2 cellular contexts compared by ENCODE assay signal in the genomic region with DNA sequence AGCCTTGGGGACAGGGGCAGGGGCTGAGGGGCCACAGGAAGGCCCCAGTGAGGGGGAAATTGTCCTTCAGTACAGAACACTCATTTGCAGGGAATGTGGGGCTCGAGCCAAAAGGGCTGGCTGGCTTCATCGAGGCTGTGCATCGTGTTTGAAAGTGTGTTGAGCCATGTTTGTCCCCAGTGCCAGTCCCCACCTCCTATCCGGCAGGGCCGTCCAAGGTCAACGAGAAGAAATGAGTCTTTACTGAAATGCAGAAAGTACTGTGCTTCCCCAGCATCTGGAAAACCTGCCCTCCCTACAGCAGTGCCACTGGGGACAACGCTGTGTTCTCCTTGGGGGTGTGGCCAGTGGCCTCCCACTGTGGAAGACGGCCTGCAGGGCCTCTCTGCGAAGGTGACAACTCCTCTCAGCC.
TF ChIP-seq lines count a peak whose summit lies in the region.

No MANE protein-coding gene starts in this region.

TF ChIP-seq in IMR-90, 13 proteins besides CTCF, POLR2A, EP300 and RAD21:
- TF ChIP-seq FOS (IDR thresholded peaks at IDR 0.05; ENCODE audit: low read depth, low read length) = no peak
- no peak for TF ChIP-seq RCOR1 (IDR thresholded peaks at IDR 0.05; ENCODE audit: insufficient replicate concordance, low read length)
- TF ChIP-seq CHD1 (IDR thresholded peaks at IDR 0.05; ENCODE audit: low read depth, low read length) = no peak
- TF ChIP-seq, protein P1, sequence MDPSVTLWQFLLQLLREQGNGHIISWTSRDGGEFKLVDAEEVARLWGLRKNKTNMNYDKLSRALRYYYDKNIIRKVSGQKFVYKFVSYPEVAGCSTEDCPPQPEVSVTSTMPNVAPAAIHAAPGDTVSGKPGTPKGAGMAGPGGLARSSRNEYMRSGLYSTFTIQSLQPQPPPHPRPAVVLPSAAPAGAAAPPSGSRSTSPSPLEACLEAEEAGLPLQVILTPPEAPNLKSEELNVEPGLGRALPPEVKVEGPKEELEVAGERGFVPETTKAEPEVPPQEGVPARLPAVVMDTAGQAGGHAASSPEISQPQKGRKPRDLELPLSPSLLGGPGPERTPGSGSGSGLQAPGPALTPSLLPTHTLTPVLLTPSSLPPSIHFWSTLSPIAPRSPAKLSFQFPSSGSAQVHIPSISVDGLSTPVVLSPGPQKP (IDR thresholded peaks at IDR 0.05; ENCODE audit: borderline replicate concordance, low read depth, low read length) = no peak
- no peak for TF ChIP-seq NFE2L2 (IDR thresholded peaks at IDR 0.05; ENCODE audit: low read depth, low read length)
- TF ChIP-seq SMC3 (IDR thresholded peaks at IDR 0.05; ENCODE audit: low read depth, low read length) = no peak
- no peak for TF ChIP-seq MAFK (IDR thresholded peaks at IDR 0.05; ENCODE audit: low read depth, low read length)
- no peak for TF ChIP-seq CEBPB (IDR thresholded peaks at IDR 0.05; ENCODE audit: low read depth, low read length)
- TF ChIP-seq MAZ (IDR thresholded peaks at IDR 0.05; ENCODE audit: borderline replicate concordance, low read depth, low read length) = no peak
- TF ChIP-seq MXI1 (IDR thresholded peaks at IDR 0.05; ENCODE audit: borderline replicate concordance, low read depth, low read length) = no peak
- no peak for TF ChIP-seq BHLHE40 (IDR thresholded peaks at IDR 0.05; ENCODE audit: low read depth, low read length)
- TF ChIP-seq RFX5 (IDR thresholded peaks at IDR 0.05; ENCODE audit: low read depth, low read length) = no peak
- TF ChIP-seq, protein P2, sequence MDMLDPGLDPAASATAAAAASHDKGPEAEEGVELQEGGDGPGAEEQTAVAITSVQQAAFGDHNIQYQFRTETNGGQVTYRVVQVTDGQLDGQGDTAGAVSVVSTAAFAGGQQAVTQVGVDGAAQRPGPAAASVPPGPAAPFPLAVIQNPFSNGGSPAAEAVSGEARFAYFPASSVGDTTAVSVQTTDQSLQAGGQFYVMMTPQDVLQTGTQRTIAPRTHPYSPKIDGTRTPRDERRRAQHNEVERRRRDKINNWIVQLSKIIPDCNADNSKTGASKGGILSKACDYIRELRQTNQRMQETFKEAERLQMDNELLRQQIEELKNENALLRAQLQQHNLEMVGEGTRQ (IDR thresholded peaks at IDR 0.05; ENCODE audit: low read depth, low read length) = no peak
TF ChIP-seq in IMR-90: peak in this region for 0.

TF ChIP-seq in H1, 55 proteins besides CTCF, POLR2A, EP300 and RAD21:
- TF ChIP-seq POU5F1 (IDR thresholded peaks at IDR 0.05; ENCODE audit: low read depth, low read length) (no peak), GABPA (IDR thresholded peaks at IDR 0.05; ENCODE audit: borderline replicate concordance, insufficient read depth, low read length) (no peak), BCL11A (IDR thresholded peaks at IDR 0.05; ENCODE audit: low read depth in 2 of 2, low read length in 2 of 2) (no peak), SAP30 (IDR thresholded peaks at IDR 0.05; ENCODE audit: insufficient read depth, insufficient replicate concordance, low read length) (no peak), TAF1 (IDR thresholded peaks at IDR 0.05; ENCODE audit: low read depth, low read length) (no peak), SIX5 (IDR thresholded peaks at IDR 0.05; ENCODE audit: low read depth, low read length) (no peak), PHF8 (conservative IDR thresholded peaks at IDR 0.05; ENCODE audit: low read depth, low read length) (no peak)
